ENCODE assay signal across 9 cellular contexts in the genomic region with DNA sequence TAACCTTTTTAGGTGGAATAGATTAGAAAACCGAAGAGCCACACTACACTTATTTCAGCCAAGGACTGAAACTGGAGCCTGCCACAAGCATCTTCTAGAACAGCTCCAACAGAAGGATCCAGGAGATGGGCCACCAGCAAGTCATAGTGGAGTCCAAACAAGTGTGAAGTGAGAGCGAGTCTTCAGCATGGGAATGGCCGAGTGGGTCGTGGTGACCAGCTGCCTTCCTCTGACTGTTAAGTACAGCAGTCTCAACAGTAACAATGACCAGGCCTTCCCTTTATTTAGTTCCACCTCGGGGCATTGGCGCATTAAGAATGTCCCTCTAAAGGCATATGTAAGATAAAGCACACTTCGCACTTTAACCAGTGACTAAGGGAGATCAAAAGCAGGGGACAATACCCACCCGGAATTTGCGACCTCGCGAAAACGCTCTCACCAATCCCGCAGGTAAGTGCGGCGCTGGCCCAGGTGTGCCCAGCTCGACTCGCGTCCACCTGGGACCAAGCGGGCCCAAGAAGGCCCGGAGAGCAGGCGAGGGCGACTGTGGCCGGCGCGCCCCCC. TPM values are rescaled to one million over a fixed set of nuclear protein-coding genes. Genes with fewer than 3 reads are reported as not detected.
DNase-seq lines count a peak whose midpoint lies in the region; ATAC-seq, FAIRE-seq and TF ChIP-seq lines count a peak whose summit lies in the region.
"Had no signal": no experiment of that assay in that cellular context is flagged by ENCODE, and none has a peak within 500 bp of the region (broad histone marks: within the 10 kb centered on the region; RNA-seq: fewer than 3 reads in every experiment).

No MANE protein-coding gene starts in this region.

- H3K79me2 ChIP-seq in ACC112 (ENCODE audit: control insufficient read depth, insufficient read depth, low read length, unreplicated experiment) (no peaks in the 10 kb centered on the region), KMS-11 (ENCODE audit: insufficient read depth, low read depth) (no peaks in the 10 kb centered on the region)

- peak overlapping the region; percentile 83 for H3K9ac ChIP-seq in KMS-11

- peaks cover 74% of the 10 kb centered on the region for H3K27me3 Mint-ChIP-seq in nephron (ENCODE audit: low read depth)

- peak overlapping the region; percentile 73 for H3K4me2 ChIP-seq in KMS-11

- no peak for TF ChIP-seq POLR2A in esophagus muscularis mucosa (IDR thresholded peaks at IDR 0.05; ENCODE audit: low read depth)
- TF ChIP-seq POLR2A in H54 (IDR thresholded peaks at IDR 0.05; ENCODE audit: low read depth, low read length), result no peak

- intact Hi-C loops in esophagus muscularis mucosa (cut with DNase I), result no loop called here

- H3K4me3 ChIP-seq in ACC112 (ENCODE audit: low read depth, low read length) (peak overlapping the region; percentile 77), KMS-11 (IDR thresholded peaks at IDR 0.05; ENCODE audit: insufficient read depth, low read depth, low read length) (no peak overlapping the region), esophagus muscularis mucosa (peak overlapping the region; percentile 67 to 82 (median 72))

- 46% methylated on average over 25 of the region's 25 CpGs for WGBS in esophagus muscularis mucosa

- no peaks in the 10 kb centered on the region for H4K20me1 ChIP-seq in KMS-11 (ENCODE audit: insufficient read depth)

- H3K36me3 Mint-ChIP-seq in nephron (ENCODE audit: low read depth), result no peaks in the 10 kb centered on the region

- no peaks in the 10 kb centered on the region for H3K36me3 ChIP-seq in ACC112 (ENCODE audit: insufficient read depth, low read length)
- H3K36me3 ChIP-seq in KMS-11 (ENCODE audit: insufficient read depth), result no peaks in the 10 kb centered on the region
- no peaks in the 10 kb centered on the region for H3K36me3 ChIP-seq in esophagus muscularis mucosa

- peak overlapping the region in 1 of 3 experiments; percentile 18 for H3K27ac Mint-ChIP-seq in nephron

- no peaks in the 10 kb centered on the region for H3K9me3 ChIP-seq in esophagus muscularis mucosa

- H3K27me3 ChIP-seq in ACC112 (ENCODE audit: insufficient read depth, low read length), result peaks cover 52% of the 10 kb centered on the region
- no peaks in the 10 kb centered on the region for H3K27me3 ChIP-seq in KMS-11 (ENCODE audit: insufficient read depth, low read depth)
- H3K27me3 ChIP-seq in esophagus muscularis mucosa, result peaks cover 0 to 19% (median 0%) of the 10 kb centered on the region in 4 donors

- TF ChIP-seq CTCF in KMS-11 (conservative IDR thresholded peaks at IDR 0.05; ENCODE audit: low read depth, low read length), result no peak
- TF ChIP-seq CTCF in esophagus muscularis mucosa (IDR thresholded peaks at IDR 0.05), result no peak
- TF ChIP-seq CTCF in nephron (IDR thresholded peaks at IDR 0.05; ENCODE audit: unreplicated experiment in 3 of 3), result no peak

- no peak for TF ChIP-seq EP300 in esophagus muscularis mucosa (IDR thresholded peaks at IDR 0.05)

- H3K4me1 Mint-ChIP-seq in nephron, result peaks cover 3% of the 10 kb centered on the region

- H3K4me1 ChIP-seq in ACC112 (ENCODE audit: control insufficient read depth, insufficient read depth, low read length, unreplicated experiment) (no peaks in the 10 kb centered on the region), KMS-11 (ENCODE audit: low read depth, poor library complexity, severe bottlenecking) (peaks cover 8% of the 10 kb centered on the region), esophagus muscularis mucosa (peaks cover 0 to 19% (median 12%) of the 10 kb centered on the region in 4 donors)

- H3K27ac ChIP-seq in ACC112 (ENCODE audit: low read depth, low read length) (no peak overlapping the region), KMS-11 (no peak overlapping the region), esophagus muscularis mucosa (replicated peaks in 1 of 4) (peak overlapping the region; percentile 67 to 81 (median 72))

- H3K9me3 Mint-ChIP-seq in nephron, result peaks cover under 1% of the 10 kb centered on the region

- FAIRE-seq in H54 (lab: Jason Lieb, UNC), result no peak

- H2AFZ ChIP-seq in ACC112 (ENCODE audit: low read length, unreplicated experiment) (no peak overlapping the region), KMS-11 (ENCODE audit: low read depth) (peak overlapping the region; percentile 95)

- no peak for ATAC-seq in HG02571 (IDR thresholded peaks at IDR 0.05; ENCODE audit: unreplicated experiment)

- DNase-seq in esophagus muscularis mucosa (ENCODE audit: extremely low spot score) (no peak), H54 (ENCODE audit: insufficient read length, low spot score) (no peak), OCI-M2 (lab: John Stamatoyannopoulos, UW; ENCODE audit: unreplicated experiment) (no peak), DMS153 treated with DMSO at 0.1 percent for 48 hours (lab: John Stamatoyannopoulos, UW; ENCODE audit: unreplicated experiment) (no peak)

- H3K4me3 Mint-ChIP-seq in nephron, result peak overlapping the region; percentile 76 to 89 (median 86)

RNA-seq across cellular contexts. Expression of gene L3MBTL4, which starts 1.1 kb away (rescaled TPM):
- total RNA-seq in esophagus muscularis mucosa, result 1 to 10 TPM; 1.0 to 2.9 (median 1.6) TPM
- total RNA-seq: G401 had no signal

Comparison
In these comparisons a context has a peak if more than half of its experiments do, and no peak if none do; other contexts are left out.
1. H3K27ac ChIP-seq: peak in esophagus muscularis mucosa (4 of 4); none in ACC112 (single experiment) and KMS-11 (single experiment).